9 cellular contexts compared by ENCODE assay signal in the genomic region with DNA sequence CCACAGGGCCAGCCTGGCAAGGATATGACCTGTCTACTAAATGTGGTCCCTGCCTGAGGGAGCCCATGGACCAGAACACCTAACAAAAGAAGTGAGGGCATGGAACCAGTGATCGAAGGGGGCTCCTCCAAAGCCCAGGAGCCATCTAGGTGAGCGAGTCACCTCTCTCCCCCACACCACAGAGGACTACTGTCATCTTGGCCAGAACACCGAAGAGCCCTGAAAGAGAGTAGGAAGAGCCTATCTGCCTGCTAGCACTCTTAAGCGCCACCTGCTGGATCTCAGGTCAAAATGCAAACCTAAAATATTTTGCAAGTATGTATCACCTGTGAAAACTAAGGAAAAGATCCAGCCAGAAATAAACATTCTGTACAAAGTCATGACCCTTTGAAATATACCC.
DNase-seq lines count a peak whose midpoint lies in the region; ATAC-seq and TF ChIP-seq lines count a peak whose summit lies in the region.
"Had no signal": no experiment of that assay in that cellular context is flagged by ENCODE, and none has a peak within 500 bp of the region (broad histone marks: within the 10 kb centered on the region; RNA-seq: fewer than 3 reads in every experiment).

No MANE protein-coding gene starts in this region.

- H4K20me1 ChIP-seq in GM23338 (replicated peaks; ENCODE audit: insufficient read depth), result no peaks in the 10 kb centered on the region

- H3K9me3 Mint-ChIP-seq in activated naive CD4-positive, alpha-beta T cell treated with anti-CD3 and anti-CD28 coated beads for 36 hours, result peaks cover 6% of the 10 kb centered on the region
- peaks cover 23% of the 10 kb centered on the region for H3K9me3 Mint-ChIP-seq in GM23338

- H3K27ac Mint-ChIP-seq in activated naive CD4-positive, alpha-beta T cell treated with anti-CD3 and anti-CD28 coated beads for 36 hours, result no peak overlapping the region
- H3K27ac Mint-ChIP-seq in GM23338, result no peak overlapping the region

- intact Hi-C loops in activated naive CD4-positive, alpha-beta T cell treated with anti-CD3 and anti-CD28 coated beads for 36 hours (cut with micrococcal nuclease), result loop anchor here (1.0 kb wide), 1 partner anchor 172 kb away; no protein-coding TSS in a partner anchor
- intact Hi-C loops in adrenal gland (cut with DNase I), result no loop called here

- whole genome bisulfite sequencing in adrenal gland, 4 donors, result 8 to 45% (median 34%) methylated on average over 3 to 4 of the region's 4 CpGs; no CpG with 5 or more reads in 1 of the 4 donors

- no peak overlapping the region for H3K4me3 Mint-ChIP-seq in activated naive CD4-positive, alpha-beta T cell treated with anti-CD3 and anti-CD28 coated beads for 36 hours
- no peak overlapping the region for H3K4me3 Mint-ChIP-seq in GM23338

- H2AFZ ChIP-seq in GM23338, result no peak overlapping the region

- H3K27me3 ChIP-seq in GM23338 (ENCODE audit: insufficient read depth), result no peaks in the 10 kb centered on the region
- no peaks in the 10 kb centered on the region for H3K27me3 ChIP-seq in adrenal gland
- H3K27me3 ChIP-seq: neutrophil had no signal

- no peaks in the 10 kb centered on the region for H3K9me3 ChIP-seq in adrenal gland (replicated peaks in 1 of 3)
- H3K9me3 ChIP-seq: neutrophil had no signal

- peaks cover 13% of the 10 kb centered on the region for H3K36me3 Mint-ChIP-seq in activated naive CD4-positive, alpha-beta T cell treated with anti-CD3 and anti-CD28 coated beads for 36 hours (ENCODE audit: low read depth)
- H3K36me3 Mint-ChIP-seq in GM23338 (ENCODE audit: low read depth), result peaks cover 8% of the 10 kb centered on the region; the same call in 2 of the 3 replicates

- CTCF ChIA-PET in activated naive CD4-positive, alpha-beta T cell treated with anti-CD3 and anti-CD28 coated beads for 36 hours (lab: Charles Lee), result interaction anchor here (1.1 to 1.5 kb wide), 3 partner anchors 124 to 172 kb away, joined by 3 read pairs; no protein-coding TSS in a partner anchor

- no peaks in the 10 kb centered on the region for H3F3A ChIP-seq in GM23338 (replicated peaks; ENCODE audit: low read depth)

- peak; percentile 10 for DNase-seq in activated naive CD4-positive, alpha-beta T cell treated with anti-CD3 and anti-CD28 coated beads for 36 hours
- no peak for DNase-seq in activated naive CD4-positive, alpha-beta T cell (lab: John Stamatoyannopoulos, UW)
- DNase-seq in GM23338 (ENCODE audit: low spot score) (peak; percentile 54), NCI-H526 treated with DMSO at 0.1 percent for 48 hours (lab: John Stamatoyannopoulos, UW) (peak; percentile 34), adrenal gland (peak in 4 of 7 donors; percentile 10 to 30 (median 21)), lung microvascular endothelial cell (ENCODE audit: low read depth in 2 of 2) (peak; percentile 59 to 66), NCI-H1105 treated with DMSO at 0.1 percent for 48 hours (lab: John Stamatoyannopoulos, UW) (no peak), HPDE6-E6E7 (ENCODE audit: extremely low spot score) (no peak)

- no peak for TF ChIP-seq POLR2A in adrenal gland (IDR thresholded peaks at IDR 0.05)

- no peak overlapping the region for H3K4me3 ChIP-seq in GM23338
- H3K4me3 ChIP-seq in adrenal gland, result no peak overlapping the region

- ATAC-seq in GM23338, result peak; percentile 66

- no peaks in the 10 kb centered on the region for H3K27me3 Mint-ChIP-seq in activated naive CD4-positive, alpha-beta T cell treated with anti-CD3 and anti-CD28 coated beads for 36 hours (ENCODE audit: low read depth)
- peaks cover 1% of the 10 kb centered on the region for H3K27me3 Mint-ChIP-seq in GM23338 (ENCODE audit: insufficient read depth, low read depth, poor library complexity)

- H3K36me3 ChIP-seq in GM23338 (ENCODE audit: insufficient read depth) (no peaks in the 10 kb centered on the region), adrenal gland (replicated peaks in 1 of 2) (no peaks in the 10 kb centered on the region)
- H3K36me3 ChIP-seq: neutrophil had no signal

- H3K4me2 ChIP-seq in GM23338, result no peak overlapping the region

- no peaks in the 10 kb centered on the region for H3K9me2 ChIP-seq in GM23338 (ENCODE audit: insufficient read depth)

- H3K4me1 Mint-ChIP-seq in activated naive CD4-positive, alpha-beta T cell treated with anti-CD3 and anti-CD28 coated beads for 36 hours (ENCODE audit: low read depth), result no peaks in the 10 kb centered on the region
- no peaks in the 10 kb centered on the region for H3K4me1 Mint-ChIP-seq in GM23338

- H3K27ac ChIP-seq in GM23338 (ENCODE audit: low read depth) (no peak overlapping the region), adrenal gland (no peak overlapping the region)
- H3K27ac ChIP-seq: neutrophil had no signal

- no peaks in the 10 kb centered on the region for H3K79me2 ChIP-seq in GM23338 (replicated peaks; ENCODE audit: insufficient read depth)

- TF ChIP-seq CTCF in GM23338 (conservative IDR thresholded peaks at IDR 0.05; ENCODE audit: low read depth in 2 of 2) (peak; percentile 57 to 62), adrenal gland (IDR thresholded peaks at IDR 0.05) (peak in 5 of 6 experiments; percentile 33 to 61 (median 43))

- no peaks in the 10 kb centered on the region for H3K4me1 ChIP-seq in GM23338 (ENCODE audit: insufficient read depth)
- H3K4me1 ChIP-seq in adrenal gland (replicated peaks in 1 of 2), result no peaks in the 10 kb centered on the region

TF ChIP-seq in GM23338, 12 proteins besides CTCF, POLR2A, EP300 and RAD21 (continues in another document):
- TF ChIP-seq JUNB (IDR thresholded peaks at IDR 0.05; ENCODE audit: unreplicated experiment) (no peak), ZNF331 (CRISPR knock-in tag; IDR thresholded peaks at IDR 0.05; ENCODE audit: low read depth) (no peak), ZNF114 (CRISPR knock-in tag; IDR thresholded peaks at IDR 0.05) (no peak), CREB1 (CRISPR knock-in tag; IDR thresholded peaks at IDR 0.05; ENCODE audit: low read depth) (no peak), REST (IDR thresholded peaks at IDR 0.05; ENCODE audit: unreplicated experiment) (no peak), STAT1 (IDR thresholded peaks at IDR 0.05; ENCODE audit: unreplicated experiment) (no peak), EZH2 (IDR thresholded peaks at IDR 0.05; ENCODE audit: low read depth, unreplicated experiment) (no peak)

Comparison
In these comparisons a context has a peak if more than half of its experiments do, and no peak if none do; other contexts are left out.
1. DNase-seq: peak in activated naive CD4-positive, alpha-beta T cell treated with anti-CD3 and anti-CD28 coated beads for 36 hours (single experiment), GM23338 (single experiment), NCI-H526 treated with DMSO at 0.1 percent for 48 hours (single experiment), adrenal gland (4 of 7) and lung microvascular endothelial cell (2 of 2); none in activated naive CD4-positive, alpha-beta T cell (0 of 4), NCI-H1105 treated with DMSO at 0.1 percent for 48 hours (single experiment) and HPDE6-E6E7 (single experiment).